In the genomic region with DNA sequence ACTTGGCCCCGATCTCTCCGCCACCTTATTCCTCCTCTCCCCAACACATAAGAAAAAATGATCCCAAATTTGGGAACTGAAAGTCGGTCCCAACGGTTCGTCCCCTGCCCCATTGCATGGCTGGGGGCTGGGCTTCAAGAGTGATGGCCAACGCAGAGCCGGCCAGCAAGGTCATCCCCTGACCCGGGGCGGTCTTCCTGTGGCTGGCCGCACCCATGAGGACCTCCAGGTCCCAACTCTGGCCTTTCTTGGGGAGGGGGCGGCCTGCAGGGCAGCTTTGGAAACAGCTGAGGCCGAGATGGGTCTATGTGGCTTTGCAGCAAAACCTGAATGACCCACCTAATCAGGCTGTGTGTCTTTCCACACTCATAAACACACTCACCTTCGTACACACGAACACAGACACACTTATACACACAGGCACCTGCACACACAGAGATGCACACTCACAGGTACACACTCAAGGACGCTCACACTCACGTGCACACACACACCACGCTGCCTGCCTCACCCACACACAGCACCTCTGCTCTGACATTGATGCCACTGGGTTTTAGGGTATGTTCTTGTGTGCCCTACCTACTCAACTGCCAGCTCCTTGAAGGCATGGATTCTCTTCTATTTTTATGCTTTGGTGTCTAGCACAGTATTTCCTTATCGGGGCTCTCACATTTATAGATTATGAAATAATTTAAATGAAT, we compare ENCODE assay signal across 11 cellular contexts. TPM values are rescaled to one million over a fixed set of nuclear protein-coding genes. Genes with fewer than 3 reads are reported as not detected.
DNase-seq lines count a peak whose midpoint lies in the region; ATAC-seq and TF ChIP-seq lines count a peak whose summit lies in the region.
"Had no signal": no experiment of that assay in that cellular context is flagged by ENCODE, and none has a peak within 500 bp of the region (broad histone marks: within the 10 kb centered on the region; RNA-seq: fewer than 3 reads in every experiment).

No MANE protein-coding gene starts in this region.

- ATAC-seq in thoracic aorta (ENCODE audit: insufficient number of reproducible peaks, low FRiP score, low read depth) = no peak
- ATAC-seq: HCT116 had no signal

- H3K27ac Mint-ChIP-seq in activated CD4-positive, alpha-beta T cell treated with anti-CD3 and anti-CD28 coated beads, Interleukin-2, amount 10 ng/mL, durations not matched to agents 24 days and 14 days = no peak overlapping the region
- H3K27ac Mint-ChIP-seq in brain = peak overlapping the region in 1 of 5 experiments; percentile 35

- no peaks in the 10 kb centered on the region for H3K27me3 ChIP-seq in kidney epithelial cell (ENCODE audit: control insufficient read depth, insufficient read depth, low read length)
- H3K27me3 ChIP-seq in thoracic aorta (replicated peaks; ENCODE audit: insufficient read depth) = no peaks in the 10 kb centered on the region

- H3K36me3 Mint-ChIP-seq in activated CD4-positive, alpha-beta T cell treated with anti-CD3 and anti-CD28 coated beads, Interleukin-2, amount 10 ng/mL, durations not matched to agents 24 days and 14 days (ENCODE audit: low read depth) = no peaks in the 10 kb centered on the region
- no peaks in the 10 kb centered on the region for H3K36me3 Mint-ChIP-seq in brain

- H3K4me1 Mint-ChIP-seq in activated CD4-positive, alpha-beta T cell treated with anti-CD3 and anti-CD28 coated beads, Interleukin-2, amount 10 ng/mL, durations not matched to agents 24 days and 14 days = peaks cover 16% of the 10 kb centered on the region
- peaks cover 21% of the 10 kb centered on the region for H3K4me1 Mint-ChIP-seq in brain

- intact Hi-C loops in activated CD4-positive, alpha-beta T cell treated with anti-CD3 and anti-CD28 coated beads, Interleukin-2, amount 10 ng/mL, durations not matched to agents 24 days and 14 days (cut with micrococcal nuclease) = no loop called here

- no peaks in the 10 kb centered on the region for H3K9me3 ChIP-seq in thoracic aorta

- peaks cover 64% of the 10 kb centered on the region for H3K27me3 Mint-ChIP-seq in activated CD4-positive, alpha-beta T cell treated with anti-CD3 and anti-CD28 coated beads, Interleukin-2, amount 10 ng/mL, durations not matched to agents 24 days and 14 days
- H3K27me3 Mint-ChIP-seq in brain = peaks cover 18% of the 10 kb centered on the region

- peaks cover 5 to 7% of the 10 kb centered on the region in 2 donors for H3K4me1 ChIP-seq in thoracic aorta (ENCODE audit: control insufficient read depth in 1 of 2, low read depth in 2 of 2)

- no peaks in the 10 kb centered on the region for H3K9me3 Mint-ChIP-seq in activated CD4-positive, alpha-beta T cell treated with anti-CD3 and anti-CD28 coated beads, Interleukin-2, amount 10 ng/mL, durations not matched to agents 24 days and 14 days
- H3K9me3 Mint-ChIP-seq in brain = no peaks in the 10 kb centered on the region

- peak overlapping the region; percentile 77 for H3K4me3 Mint-ChIP-seq in activated CD4-positive, alpha-beta T cell treated with anti-CD3 and anti-CD28 coated beads, Interleukin-2, amount 10 ng/mL, durations not matched to agents 24 days and 14 days
- H3K4me3 Mint-ChIP-seq in brain = peak overlapping the region; percentile 77 to 80 (median 78)

- no peak for DNase-seq in activated CD4-positive, alpha-beta T cell treated with anti-CD3 and anti-CD28 coated beads, Interleukin-2, amount 10 ng/mL, durations not matched to agents 24 days and 14 days
- DNase-seq in activated CD4-positive, alpha-beta T cell treated with anti-CD3 and anti-CD28 coated beads for 1 hour = no peak
- DNase-seq in kidney epithelial cell (ENCODE audit: low read depth) = no peak
- DNase-seq in thoracic aorta (ENCODE audit: low spot score) = no peak
- no peak for DNase-seq in middle frontal gyrus (ENCODE audit: extremely low spot score, low spot score)
- DNase-seq in glomerular visceral epithelial cell (ENCODE audit: extremely low spot score) = no peak
- DNase-seq in DMS114 treated with DMSO at 0.1 percent for 48 hours (lab: John Stamatoyannopoulos, UW; ENCODE audit: unreplicated experiment) = no peak

- H3K36me3 ChIP-seq in kidney epithelial cell (ENCODE audit: control insufficient read depth, insufficient read depth, low read length) (no peaks in the 10 kb centered on the region), thoracic aorta (no peaks in the 10 kb centered on the region)

- H3K4me3 ChIP-seq in kidney epithelial cell (ENCODE audit: low read depth, low read length) (peak overlapping the region; percentile 31), thoracic aorta (peak overlapping the region; percentile 80)

- H3K27ac ChIP-seq in thoracic aorta = peak overlapping the region; percentile 0 to 33
- H3K27ac ChIP-seq: C4-2B, epithelial cell of prostate had no signal

- TF ChIP-seq CTCF in brain (conservative IDR thresholded peaks at IDR 0.05) (no peak), kidney epithelial cell (IDR thresholded peaks at IDR 0.05; ENCODE audit: insufficient read depth, low read length, poor library complexity, severe bottlenecking) (no peak), thoracic aorta (IDR thresholded peaks at IDR 0.05) (no peak)

RNA-seq across cellular contexts. Expression of gene DYNLT5, which starts 0.6 kb away (rescaled TPM):
- not detected in 2 replicates for total RNA-seq in activated CD4-positive, alpha-beta T cell treated with anti-CD3 and anti-CD28 coated beads, Interleukin-2, amount 10 ng/mL, durations not matched to agents 24 days and 14 days
- polyA plus RNA-seq in brain (ENCODE audit: insufficient read depth, low read depth, low replicate concordance) = 0.17 TPM
- total RNA-seq in kidney epithelial cell (not detected in 2 replicates), thoracic aorta (1 to 10 TPM; 2.7 to 2.8 TPM)

RNA-seq across cellular contexts. Expression of gene INSL5, which starts 48.3 kb away (rescaled TPM):
- total RNA-seq in activated CD4-positive, alpha-beta T cell treated with anti-CD3 and anti-CD28 coated beads, Interleukin-2, amount 10 ng/mL, durations not matched to agents 24 days and 14 days = not detected in 2 replicates
- not detected for polyA plus RNA-seq in brain (ENCODE audit: insufficient read depth, low read depth, low replicate concordance)
- total RNA-seq in kidney epithelial cell (not detected in 2 replicates), thoracic aorta (not detected)
